ENCODE assay signal across 7 cellular contexts in the genomic region with DNA sequence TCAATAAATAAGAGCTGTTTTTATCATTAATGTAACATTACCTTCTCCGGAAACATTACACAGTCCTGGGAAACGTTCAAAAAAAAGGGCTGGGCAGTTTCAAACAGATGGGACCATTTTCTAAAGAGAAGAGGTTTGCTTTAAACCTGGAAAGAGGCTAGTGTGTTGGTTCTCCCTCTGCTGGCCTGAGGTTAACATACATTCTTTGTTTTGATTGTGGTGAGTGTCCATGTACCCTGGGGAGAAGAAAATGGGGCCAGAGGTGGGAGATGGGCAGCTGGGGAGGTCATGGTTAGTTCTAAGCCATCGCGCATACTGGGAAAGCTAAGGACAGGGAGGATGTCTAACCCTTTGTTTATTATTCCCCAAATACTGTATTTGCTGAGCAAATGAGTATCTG.
A peak's percentile ranks its signal among the peaks of the same experiment; 100 is the strongest.
DNase-seq lines count a peak whose midpoint lies in the region; ATAC-seq and TF ChIP-seq lines count a peak whose summit lies in the region.

No MANE protein-coding gene starts in this region.

- no peaks in the 10 kb centered on the region for H3K27me3 ChIP-seq in RWPE2 (ENCODE audit: insufficient read depth, poor library complexity, severe bottlenecking)

- H3K4me1 ChIP-seq in RWPE2 (ENCODE audit: insufficient read depth, poor library complexity, severe bottlenecking), result no peaks in the 10 kb centered on the region

- ATAC-seq in RWPE2 (ENCODE audit: low read depth), result peak; percentile 57; the same call in 1 of the 3 replicates
- no peak for ATAC-seq in HG02763 (IDR thresholded peaks at IDR 0.05; ENCODE audit: unreplicated experiment)
- ATAC-seq in omental fat pad (ENCODE audit: low FRiP score), result no peak

- no peak overlapping the region for H3K4me3 ChIP-seq in RWPE2 (ENCODE audit: severe bottlenecking)
- H3K4me3 ChIP-seq in fibroblast of villous mesenchyme (ENCODE audit: low read depth, low read length), result no peak overlapping the region

- no peaks in the 10 kb centered on the region for H3K9me3 ChIP-seq in RWPE2 (ENCODE audit: severe bottlenecking)

- DNase-seq in HEK293T (ENCODE audit: extremely low spot score) (peak; percentile 25), RWPE2 (ENCODE audit: low spot score) (no peak), fibroblast of villous mesenchyme (ENCODE audit: low read depth) (peak; percentile 40), renal cortical epithelial cell (ENCODE audit: low read depth) (peak; percentile 46), cortex of kidney (lab: John Stamatoyannopoulos, UW) (no peak), omental fat pad (ENCODE audit: low spot score) (no peak)

- TF ChIP-seq CTCF in RWPE2 (IDR thresholded peaks at IDR 0.05; ENCODE audit: poor library complexity, severe bottlenecking) (peak; percentile 42), fibroblast of villous mesenchyme (IDR thresholded peaks at IDR 0.05; ENCODE audit: insufficient read depth, low read depth, low read length) (peak; percentile 53), omental fat pad (IDR thresholded peaks at IDR 0.05) (no peak)

- no peak overlapping the region for H3K27ac ChIP-seq in RWPE2 (ENCODE audit: poor library complexity, severe bottlenecking)

- POLR2A ChIA-PET in HEK293T (lab: Yijun Ruan, JAX), result no interaction called here

- CTCF ChIA-PET in HEK293T (lab: Yijun Ruan, JAX), result no interaction called here

- H3K36me3 ChIP-seq in RWPE2 (ENCODE audit: low read depth), result no peaks in the 10 kb centered on the region

TF ChIP-seq in HEK293T, 16 proteins besides CTCF, POLR2A, EP300 and RAD21:
- TF ChIP-seq ELF4 (IDR thresholded peaks at IDR 0.05) (no peak), FOXA1 (IDR thresholded peaks at IDR 0.05) (no peak), NFRKB (IDR thresholded peaks at IDR 0.05) (no peak), TARDBP (IDR thresholded peaks at IDR 0.05) (no peak), HDGF (IDR thresholded peaks at IDR 0.05; ENCODE audit: borderline replicate concordance) (no peak), CTBP1 (IDR thresholded peaks at IDR 0.05; ENCODE audit: borderline replicate concordance) (no peak), FOXK2 (IDR thresholded peaks at IDR 0.05) (no peak), ARNT (IDR thresholded peaks at IDR 0.05) (no peak), SUZ12 (IDR thresholded peaks at IDR 0.05) (no peak), BHLHE40 (IDR thresholded peaks at IDR 0.05; ENCODE audit: borderline replicate concordance) (no peak), SP1 (IDR thresholded peaks at IDR 0.05) (no peak), L3MBTL2 (conservative IDR thresholded peaks at IDR 0.05) (no peak), FOXM1 (IDR thresholded peaks at IDR 0.05; ENCODE audit: borderline replicate concordance) (no peak)
- TF ChIP-seq, protein P1, sequence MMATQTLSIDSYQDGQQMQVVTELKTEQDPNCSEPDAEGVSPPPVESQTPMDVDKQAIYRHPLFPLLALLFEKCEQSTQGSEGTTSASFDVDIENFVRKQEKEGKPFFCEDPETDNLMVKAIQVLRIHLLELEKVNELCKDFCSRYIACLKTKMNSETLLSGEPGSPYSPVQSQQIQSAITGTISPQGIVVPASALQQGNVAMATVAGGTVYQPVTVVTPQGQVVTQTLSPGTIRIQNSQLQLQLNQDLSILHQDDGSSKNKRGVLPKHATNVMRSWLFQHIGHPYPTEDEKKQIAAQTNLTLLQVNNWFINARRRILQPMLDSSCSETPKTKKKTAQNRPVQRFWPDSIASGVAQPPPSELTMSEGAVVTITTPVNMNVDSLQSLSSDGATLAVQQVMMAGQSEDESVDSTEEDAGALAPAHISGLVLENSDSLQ (IDR thresholded peaks at IDR 0.05), result no peak

Comparison
In these comparisons a context has a peak if more than half of its experiments do, and no peak if none do; other contexts are left out.
1. DNase-seq: peak in HEK293T (single experiment), fibroblast of villous mesenchyme (single experiment) and renal cortical epithelial cell (single experiment); none in RWPE2 (single experiment), cortex of kidney (single experiment) and omental fat pad (single experiment).
2. CTCF ChIP-seq: peak in RWPE2 (single experiment) and fibroblast of villous mesenchyme (single experiment); none in omental fat pad (0 of 3).